8 cellular contexts compared by ENCODE assay signal in the genomic region with DNA sequence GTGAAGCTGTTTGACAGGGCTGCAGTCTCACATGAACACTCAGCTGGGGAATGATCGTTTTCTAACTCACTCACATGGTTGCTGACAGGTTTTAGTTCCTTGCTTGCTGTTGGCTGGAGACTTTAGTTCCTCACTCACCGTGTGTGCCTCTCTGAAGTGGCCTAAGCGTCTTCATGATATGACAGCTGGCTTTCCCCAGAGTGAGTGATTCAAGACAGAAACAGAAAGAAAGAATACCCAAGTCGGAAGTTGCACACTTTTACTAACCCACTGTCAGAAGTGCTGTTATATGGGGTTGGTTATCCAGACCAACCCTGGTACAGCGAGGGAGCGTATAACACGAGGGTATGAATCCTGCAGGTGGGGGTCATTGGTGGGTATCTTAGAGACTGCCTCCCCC.
DNase-seq lines count a peak whose midpoint lies in the region; ATAC-seq and TF ChIP-seq lines count a peak whose summit lies in the region.

No MANE protein-coding gene starts in this region.

- in situ Hi-C loops in IMR-90 (cut with MboI; ENCODE audit: low sequenced_read_pairs), result no loop called here

- dilution Hi-C loops in IMR-90 (cut with HindIII; ENCODE audit: low sequenced_read_pairs, unreplicated experiment), result no loop called here

- no peak overlapping the region for H3K14ac ChIP-seq in IMR-90 (replicated peaks; ENCODE audit: low read depth, low read length)

- no peak overlapping the region for H2BK120ac ChIP-seq in IMR-90 (ENCODE audit: low read depth, low read length)

- TF ChIP-seq POLR2A in IMR-90 (IDR thresholded peaks at IDR 0.05; ENCODE audit: low read depth, low read length), result no peak

- intact Hi-C loops in CD4-positive, alpha-beta T cell (cut with DNase I, micrococcal nuclease), result no loop called here
- intact Hi-C loops in IMR-90 (cut with micrococcal nuclease), result no loop called here
- intact Hi-C loops in activated T-helper 1 cell treated with anti-CD3 and anti-CD28 coated beads, Interleukin-12 subunit alpha, Interleukin-12 subunit beta, Interleukin-2, Interleukin-4 antibody, amounts not matched to agents 30 ng/mL and 10 ng/mL and 1 ng/mL, durations not matched to agents 14 hours and 24 hours and 36 hours (cut with micrococcal nuclease), result loop anchor here (1.0 to 10.0 kb wide), 13 partner anchors 8 to 1720 kb away; partner anchors contain the start of genes PIK3CA and ZMAT3

- no peaks in the 10 kb centered on the region for H3K79me1 ChIP-seq in IMR-90 (ENCODE audit: low read depth in 1 of 2, low read length in 2 of 2)

- H3K18ac ChIP-seq in IMR-90 (ENCODE audit: low read depth, low read length), result no peak overlapping the region

- H3K4me3 Mint-ChIP-seq in CD4-positive, alpha-beta T cell, result peak overlapping the region; percentile 32
- peak overlapping the region; percentile 20 for H3K4me3 Mint-ChIP-seq in activated T-helper 1 cell treated with anti-CD3 and anti-CD28 coated beads, Interleukin-12 subunit alpha, Interleukin-12 subunit beta, Interleukin-2, Interleukin-4 antibody, amounts not matched to agents 30 ng/mL and 10 ng/mL and 1 ng/mL, durations not matched to agents 14 hours and 24 hours and 36 hours
- peak overlapping the region; percentile 58 for H3K4me3 Mint-ChIP-seq in stimulated activated effector memory CD8-positive, alpha-beta T cell treated with anti-CD3 and anti-CD28 coated beads, Interleukin-12 subunit alpha, Interleukin-12 subunit beta, amount 100 ng/mL, for 72 hours

- H4K20me1 ChIP-seq in IMR-90 (ENCODE audit: insufficient read depth, low read length), result no peaks in the 10 kb centered on the region
- no peaks in the 10 kb centered on the region for H4K20me1 ChIP-seq in osteoblast (ENCODE audit: insufficient read depth, low read length)

- no peak overlapping the region for H2BK15ac ChIP-seq in IMR-90 (ENCODE audit: low read depth, low read length)

- no peak overlapping the region for H3K23ac ChIP-seq in IMR-90 (ENCODE audit: low read depth, low read length)

- H3K9ac ChIP-seq in IMR-90 (ENCODE audit: low read depth, low read length), result no peak overlapping the region

- H3K27ac ChIP-seq in CD4-positive, alpha-beta T cell (ENCODE audit: low read depth, low read length), result no peak overlapping the region
- no peak overlapping the region for H3K27ac ChIP-seq in IMR-90 (ENCODE audit: insufficient read depth, low read length)
- no peak overlapping the region for H3K27ac ChIP-seq in osteoblast (ENCODE audit: low read depth, low read length)

- H3K27me3 ChIP-seq in CD4-positive, alpha-beta T cell (ENCODE audit: control insufficient read depth, insufficient read depth, low read length), result no peaks in the 10 kb centered on the region
- H3K27me3 ChIP-seq in IMR-90 (ENCODE audit: control insufficient read depth, insufficient read depth, low read length) (no peaks in the 10 kb centered on the region; the same call in 1 of the 2 replicates), osteoblast (ENCODE audit: insufficient read depth, low read length) (no peaks in the 10 kb centered on the region)

- no peak overlapping the region for H2AK9ac ChIP-seq in IMR-90 (replicated peaks; ENCODE audit: low read depth, low read length, poor library complexity)

- no peaks in the 10 kb centered on the region for H3K9me1 ChIP-seq in IMR-90 (ENCODE audit: insufficient read depth, low read length)

- no peaks in the 10 kb centered on the region for H3K9me3 Mint-ChIP-seq in CD4-positive, alpha-beta T cell
- peaks cover 5% of the 10 kb centered on the region for H3K9me3 Mint-ChIP-seq in activated T-helper 1 cell treated with anti-CD3 and anti-CD28 coated beads, Interleukin-12 subunit alpha, Interleukin-12 subunit beta, Interleukin-2, Interleukin-4 antibody, amounts not matched to agents 30 ng/mL and 10 ng/mL and 1 ng/mL, durations not matched to agents 14 hours and 24 hours and 36 hours
- H3K9me3 Mint-ChIP-seq in stimulated activated effector memory CD8-positive, alpha-beta T cell treated with anti-CD3 and anti-CD28 coated beads, Interleukin-12 subunit alpha, Interleukin-12 subunit beta, amount 100 ng/mL, for 72 hours, result no peaks in the 10 kb centered on the region

- H3K27ac Mint-ChIP-seq in CD4-positive, alpha-beta T cell, result peak overlapping the region; percentile 78
- peak overlapping the region; percentile 59 for H3K27ac Mint-ChIP-seq in activated T-helper 1 cell treated with anti-CD3 and anti-CD28 coated beads, Interleukin-12 subunit alpha, Interleukin-12 subunit beta, Interleukin-2, Interleukin-4 antibody, amounts not matched to agents 30 ng/mL and 10 ng/mL and 1 ng/mL, durations not matched to agents 14 hours and 24 hours and 36 hours
- H3K27ac Mint-ChIP-seq in stimulated activated effector memory CD8-positive, alpha-beta T cell treated with anti-CD3 and anti-CD28 coated beads, Interleukin-12 subunit alpha, Interleukin-12 subunit beta, amount 100 ng/mL, for 72 hours, result peak overlapping the region; percentile 82

- H3K79me2 ChIP-seq in osteoblast (ENCODE audit: insufficient read depth, low read length), result no peaks in the 10 kb centered on the region

- H2BK20ac ChIP-seq in IMR-90 (ENCODE audit: low read depth, low read length), result peak overlapping the region; percentile 2; the same call in 1 of the 2 replicates

- H3K9me3 ChIP-seq in CD4-positive, alpha-beta T cell (ENCODE audit: control insufficient read depth, low read length), result no peaks in the 10 kb centered on the region
- H3K9me3 ChIP-seq in IMR-90 (ENCODE audit: control insufficient read depth, insufficient read depth, low read length) (no peaks in the 10 kb centered on the region; the same call in 1 of the 2 replicates), osteoblast (ENCODE audit: low read depth, low read length) (no peaks in the 10 kb centered on the region)

- ATAC-seq in CD4-positive, alpha-beta T cell (ENCODE audit: poor library complexity), result peak; percentile 78
- peak; percentile 100 for ATAC-seq in GM21381 (IDR thresholded peaks at IDR 0.05; ENCODE audit: unreplicated experiment)
- ATAC-seq in IMR-90 (ENCODE audit: low read depth), result no peak
- peak; percentile 98 for ATAC-seq in stimulated activated effector memory CD8-positive, alpha-beta T cell treated with anti-CD3 and anti-CD28 coated beads, Interleukin-12 subunit alpha, Interleukin-12 subunit beta, amount 100 ng/mL, for 72 hours

- DNase-seq in CD4-positive, alpha-beta T cell, result peak in 2 of 10 experiments; percentile 14 to 16
- DNase-seq in IMR-90, result no peak
- DNase-seq in activated T-helper 1 cell treated with anti-CD3 and anti-CD28 coated beads, Interleukin-12 subunit alpha, Interleukin-12 subunit beta, Interleukin-2, Interleukin-4 antibody, amounts not matched to agents 30 ng/mL and 10 ng/mL and 1 ng/mL, durations not matched to agents 14 hours and 24 hours and 36 hours (ENCODE audit: low spot score), result peak; percentile 65
- peak; percentile 33 to 74 for DNase-seq in stimulated activated effector memory CD8-positive, alpha-beta T cell treated with anti-CD3 and anti-CD28 coated beads, Interleukin-12 subunit alpha, Interleukin-12 subunit beta, amount 100 ng/mL, for 72 hours (ENCODE audit: low spot score in 2 of 2)
- no peak for DNase-seq in NCI-H748 (lab: John Stamatoyannopoulos, UW; ENCODE audit: unreplicated experiment)
- DNase-seq in osteoblast (ENCODE audit: insufficient read length, low spot score, missing footprints), result no peak
- DNase-seq in LoVo (ENCODE audit: low spot score), result no peak

- 29% methylated on average over 1 of the region's 7 CpGs; no CpG with 5 or more reads in 1 of the 2 experiments for WGBS in IMR-90 (ENCODE audit: extremely low coverage in 2 of 2, insufficient read length in 1 of 2), 2 experiments

- peaks cover 32% of the 10 kb centered on the region for H3K4me1 Mint-ChIP-seq in CD4-positive, alpha-beta T cell (ENCODE audit: low read depth)
- peaks cover 28% of the 10 kb centered on the region for H3K4me1 Mint-ChIP-seq in activated T-helper 1 cell treated with anti-CD3 and anti-CD28 coated beads, Interleukin-12 subunit alpha, Interleukin-12 subunit beta, Interleukin-2, Interleukin-4 antibody, amounts not matched to agents 30 ng/mL and 10 ng/mL and 1 ng/mL, durations not matched to agents 14 hours and 24 hours and 36 hours (ENCODE audit: low read depth)
- H3K4me1 Mint-ChIP-seq in stimulated activated effector memory CD8-positive, alpha-beta T cell treated with anti-CD3 and anti-CD28 coated beads, Interleukin-12 subunit alpha, Interleukin-12 subunit beta, amount 100 ng/mL, for 72 hours, result peaks cover 23% of the 10 kb centered on the region

- H3K36me3 Mint-ChIP-seq in CD4-positive, alpha-beta T cell (ENCODE audit: low read depth), result no peaks in the 10 kb centered on the region
- H3K36me3 Mint-ChIP-seq in activated T-helper 1 cell treated with anti-CD3 and anti-CD28 coated beads, Interleukin-12 subunit alpha, Interleukin-12 subunit beta, Interleukin-2, Interleukin-4 antibody, amounts not matched to agents 30 ng/mL and 10 ng/mL and 1 ng/mL, durations not matched to agents 14 hours and 24 hours and 36 hours (ENCODE audit: low read depth), result peaks cover 2% of the 10 kb centered on the region
- H3K36me3 Mint-ChIP-seq in stimulated activated effector memory CD8-positive, alpha-beta T cell treated with anti-CD3 and anti-CD28 coated beads, Interleukin-12 subunit alpha, Interleukin-12 subunit beta, amount 100 ng/mL, for 72 hours, result peaks cover 9% of the 10 kb centered on the region

- H2AK5ac ChIP-seq in IMR-90 (ENCODE audit: low read depth, low read length), result no peak overlapping the region

- no peak overlapping the region for H2BK5ac ChIP-seq in IMR-90 (ENCODE audit: low read depth, low read length, poor library complexity, severe bottlenecking)

- POLR2A ChIA-PET in CD4-positive, alpha-beta T cell (lab: Charles Lee), result interaction anchor here (0.7 to 4.5 kb wide), 4 partner anchors 17 to 327 kb away, joined by 3 to 13 read pairs (median 4); no protein-coding TSS in a partner anchor
- POLR2A ChIA-PET in IMR-90 (lab: Charles Lee; ENCODE audit: unreplicated experiment), result no interaction called here

- no peak overlapping the region for H3K4me3 ChIP-seq in IMR-90 (ENCODE audit: insufficient read depth, low read depth, low read length)
- H3K4me3 ChIP-seq in osteoblast (ENCODE audit: insufficient read depth, low read length), result no peak overlapping the region

- H3K27me3 Mint-ChIP-seq in CD4-positive, alpha-beta T cell, result no peaks in the 10 kb centered on the region
- H3K27me3 Mint-ChIP-seq in activated T-helper 1 cell treated with anti-CD3 and anti-CD28 coated beads, Interleukin-12 subunit alpha, Interleukin-12 subunit beta, Interleukin-2, Interleukin-4 antibody, amounts not matched to agents 30 ng/mL and 10 ng/mL and 1 ng/mL, durations not matched to agents 14 hours and 24 hours and 36 hours (ENCODE audit: insufficient read depth), result peaks cover 16% of the 10 kb centered on the region

- no peak overlapping the region for H4K91ac ChIP-seq in IMR-90 (ENCODE audit: insufficient read depth, low read depth, low read length)

- H3K36me3 ChIP-seq in IMR-90 (ENCODE audit: control insufficient read depth, insufficient read depth, low read length) (no peaks in the 10 kb centered on the region), osteoblast (ENCODE audit: insufficient read depth, low read length) (no peaks in the 10 kb centered on the region)

- no peak overlapping the region for H3K56ac ChIP-seq in IMR-90 (ENCODE audit: extremely low read depth, insufficient read depth, low read length)

- no peak overlapping the region for H3K4ac ChIP-seq in IMR-90 (ENCODE audit: low read depth, low read length)

- H4K5ac ChIP-seq in IMR-90 (ENCODE audit: low read depth, low read length), result no peak overlapping the region

- no peak overlapping the region for H3K4me2 ChIP-seq in IMR-90 (ENCODE audit: low read depth, low read length)
- H3K4me2 ChIP-seq in osteoblast (ENCODE audit: insufficient read depth, low read length), result no peak overlapping the region

- CTCF ChIA-PET in CD4-positive, alpha-beta T cell (lab: Charles Lee), result no interaction called here
- CTCF ChIA-PET in IMR-90 (lab: Yijun Ruan, JAX), result no interaction called here

- no TSS peak for BruUV-seq in IMR-90 (replicated peaks; lab: Mats Ljungman, UMichigan)

- no peak for TF ChIP-seq RAD21 in IMR-90 (IDR thresholded peaks at IDR 0.05; ENCODE audit: low read length)

- TF ChIP-seq CTCF in CD4-positive, alpha-beta T cell (IDR thresholded peaks at IDR 0.05), result no peak
- TF ChIP-seq CTCF in IMR-90 (conservative IDR thresholded peaks at IDR 0.05; ENCODE audit: low read depth, low read length), result no peak
- no peak for TF ChIP-seq CTCF in osteoblast (IDR thresholded peaks at IDR 0.05; ENCODE audit: extremely low read depth, low read depth, low read length)

- no peak overlapping the region for H2AFZ ChIP-seq in IMR-90 (replicated peaks; ENCODE audit: low read length, poor library complexity)
- H2AFZ ChIP-seq in osteoblast (ENCODE audit: low read length), result no peak overlapping the region

- H3K4me1 ChIP-seq in IMR-90 (ENCODE audit: control insufficient read depth, insufficient read depth, low read length), result no peaks in the 10 kb centered on the region
- H3K4me1 ChIP-seq in osteoblast (ENCODE audit: insufficient read depth, low read length), result peaks cover 18% of the 10 kb centered on the region

- H4K8ac ChIP-seq in IMR-90 (ENCODE audit: low read depth in 2 of 2, low read length in 2 of 2), result no peak overlapping the region

Comparison
In these comparisons a context has a peak if more than half of its experiments do, and no peak if none do; other contexts are left out.
1. DNase-seq: peak in activated T-helper 1 cell treated with anti-CD3 and anti-CD28 coated beads, Interleukin-12 subunit alpha, Interleukin-12 subunit beta, Interleukin-2, Interleukin-4 antibody, amounts not matched to agents 30 ng/mL and 10 ng/mL and 1 ng/mL, durations not matched to agents 14 hours and 24 hours and 36 hours (single experiment) and stimulated activated effector memory CD8-positive, alpha-beta T cell treated with anti-CD3 and anti-CD28 coated beads, Interleukin-12 subunit alpha, Interleukin-12 subunit beta, amount 100 ng/mL, for 72 hours (2 of 2); none in IMR-90 (single experiment), NCI-H748 (single experiment), osteoblast (single experiment) and LoVo (single experiment).
2. Peak in every context shown above with its lines, with median percentiles within 50 percentile points of each other: H3K27ac Mint-ChIP-seq and H3K4me3 Mint-ChIP-seq.